Comparison of ENCODE assay signal across 8 cellular contexts in the genomic region with DNA sequence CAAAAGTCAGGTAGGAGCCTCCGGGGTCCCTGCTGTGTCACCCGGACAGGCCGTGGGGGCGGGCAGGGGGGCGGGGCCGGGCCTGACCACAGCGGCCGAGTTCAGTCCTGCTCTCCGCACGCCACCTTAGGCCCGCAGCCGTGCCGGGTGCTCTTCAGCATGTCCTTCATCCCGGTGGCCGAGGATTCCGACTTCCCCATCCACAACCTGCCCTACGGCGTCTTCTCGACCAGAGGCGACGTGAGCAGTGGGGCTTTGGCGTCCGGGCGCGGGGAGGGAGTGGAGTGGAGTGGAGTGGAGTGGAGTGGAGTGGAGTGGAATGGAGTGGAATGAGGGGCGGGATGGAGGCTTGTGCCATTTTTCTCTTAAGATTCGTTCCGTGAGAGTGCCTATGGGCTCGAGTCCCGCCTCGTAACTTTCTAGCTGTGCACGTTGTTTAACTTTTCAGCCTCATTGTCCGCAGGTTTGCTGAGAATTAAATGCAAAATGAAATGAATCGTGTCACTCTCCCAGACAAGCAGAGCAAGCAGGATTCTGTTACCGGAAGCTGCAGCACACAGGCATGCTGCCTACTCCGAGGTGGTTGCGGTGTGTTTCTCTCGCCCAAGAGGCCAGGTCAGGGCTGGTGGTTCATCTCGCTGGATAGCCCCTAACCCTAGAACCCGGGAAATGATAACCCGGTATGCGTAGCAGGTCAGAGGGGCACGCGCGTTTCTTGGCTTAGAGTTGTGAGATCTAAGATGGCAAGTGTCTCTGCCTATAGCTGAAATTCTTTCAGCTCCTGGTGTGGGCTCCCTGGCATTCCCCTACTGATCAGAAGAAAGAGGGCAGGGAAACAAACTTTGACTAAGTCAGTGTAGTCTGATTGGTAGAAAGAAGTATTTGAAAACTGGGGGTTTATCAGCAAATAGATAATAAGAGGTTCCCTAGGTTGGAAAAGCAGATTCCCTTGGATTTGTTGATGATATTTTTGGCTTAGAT. TPM values are rescaled to one million over a fixed set of nuclear protein-coding genes. Genes with fewer than 3 reads are reported as not detected.
DNase-seq lines count a peak whose midpoint lies in the region; ATAC-seq and TF ChIP-seq lines count a peak whose summit lies in the region.

FAH (plus strand) TSS at position 104 of the 981 bp plus-strand sequence; CDS start at position 160, 56 bp downstream.

- peak within 1 kb of the TSS; percentile 92 for H3K4me2 ChIP-seq in neural cell (ENCODE audit: low read length)

- H3K4me3 ChIP-seq in fibroblast of villous mesenchyme (ENCODE audit: low read depth, low read length) (peak within 1 kb of the TSS; percentile 83), neural cell (ENCODE audit: low read length) (peak within 1 kb of the TSS; percentile 73)

- no peaks in the 10 kb centered on the region for H3K79me2 ChIP-seq in neural cell (replicated peaks; ENCODE audit: insufficient read depth, low read length)

- TF ChIP-seq EP300 in neural cell (conservative IDR thresholded peaks at IDR 0.05; ENCODE audit: poor library complexity, severe bottlenecking), result no peak

- no peaks in the 10 kb centered on the region for H3K27me3 ChIP-seq in neural cell (ENCODE audit: insufficient read depth, low read depth, low read length)

- H3K9ac ChIP-seq in neural cell (ENCODE audit: low read length), result peak within 1 kb of the TSS; percentile 31

- peak; percentile 31 for ATAC-seq in HG02884 (IDR thresholded peaks at IDR 0.05; ENCODE audit: unreplicated experiment)

- H3F3A ChIP-seq in neural cell (ENCODE audit: insufficient read depth, low read length, poor library complexity, severe bottlenecking), result peaks cover 8% of the 10 kb centered on the region

- no peaks in the 10 kb centered on the region for H3K36me3 ChIP-seq in neural cell (ENCODE audit: insufficient read depth, low read length)

- H4K20me1 ChIP-seq in neural cell (ENCODE audit: insufficient read depth), result no peaks in the 10 kb centered on the region

- no peak within 1 kb of the TSS for H3K27ac ChIP-seq in neural cell (ENCODE audit: low read length)

- H3K9me3 ChIP-seq in neural cell (ENCODE audit: low read length), result no peaks in the 10 kb centered on the region

- DNase-seq in activated CD8-positive, alpha-beta memory T cell treated with anti-CD3 and anti-CD28 coated beads for 24 hours, result peak; percentile 79
- DNase-seq in activated CD8-positive, alpha-beta memory T cell treated with anti-CD3 and anti-CD28 coated beads, Interleukin-2, amount 50 U/mL, for 4 hours, result no peak
- DNase-seq in NOMO-1 (lab: John Stamatoyannopoulos, UW; ENCODE audit: unreplicated experiment in 2 of 2), result peak; percentile 47 to 70
- peak; percentile 14 to 15 for DNase-seq in activated T-helper 1 cell treated with anti-CD3 and anti-CD28 coated beads, Interleukin-2, amount 50 U/mL, for 16 hours (ENCODE audit: low read depth in 1 of 2, low spot score in 1 of 2)
- DNase-seq in fibroblast of villous mesenchyme (ENCODE audit: low read depth), result peak; percentile 64
- peak; percentile 73 for DNase-seq in ureter (ENCODE audit: low spot score)

- no peak for TF ChIP-seq RAD21 in neural cell (conservative IDR thresholded peaks at IDR 0.05)

- H3K9me2 ChIP-seq in neural cell (ENCODE audit: insufficient read depth, low read length), result no peaks in the 10 kb centered on the region

- no peak for TF ChIP-seq CTCF in fibroblast of villous mesenchyme (IDR thresholded peaks at IDR 0.05; ENCODE audit: insufficient read depth, low read depth, low read length)
- TF ChIP-seq CTCF in neural cell (IDR thresholded peaks at IDR 0.05; ENCODE audit: poor library complexity, severe bottlenecking), result no peak

- no peak within 1 kb of the TSS for H2AFZ ChIP-seq in neural cell (ENCODE audit: low read depth, low read length)

TF ChIP-seq in neural cell, 6 proteins besides CTCF, POLR2A, EP300 and RAD21:
- TF ChIP-seq SMC3 (conservative IDR thresholded peaks at IDR 0.05; ENCODE audit: poor library complexity), result peak; percentile 27
- no peak for TF ChIP-seq TAF1 (IDR thresholded peaks at IDR 0.05; ENCODE audit: low read depth)
- peak; percentile 68 for TF ChIP-seq MXI1 (conservative IDR thresholded peaks at IDR 0.05; ENCODE audit: poor library complexity, severe bottlenecking)

RNA-seq across cellular contexts. Expression of gene FAH, which starts in this region (rescaled TPM):
- 21.9 and 27.2 TPM in 2 replicates for total RNA-seq in fibroblast of villous mesenchyme
- polyA plus RNA-seq in neural cell, result 3.1 and 3.3 TPM in 2 replicates
- polyA minus RNA-seq in neural cell, result 0.46 and 0.97 TPM in 2 replicates
- total RNA-seq in ureter, result 34.9 TPM
